In the genomic region with DNA sequence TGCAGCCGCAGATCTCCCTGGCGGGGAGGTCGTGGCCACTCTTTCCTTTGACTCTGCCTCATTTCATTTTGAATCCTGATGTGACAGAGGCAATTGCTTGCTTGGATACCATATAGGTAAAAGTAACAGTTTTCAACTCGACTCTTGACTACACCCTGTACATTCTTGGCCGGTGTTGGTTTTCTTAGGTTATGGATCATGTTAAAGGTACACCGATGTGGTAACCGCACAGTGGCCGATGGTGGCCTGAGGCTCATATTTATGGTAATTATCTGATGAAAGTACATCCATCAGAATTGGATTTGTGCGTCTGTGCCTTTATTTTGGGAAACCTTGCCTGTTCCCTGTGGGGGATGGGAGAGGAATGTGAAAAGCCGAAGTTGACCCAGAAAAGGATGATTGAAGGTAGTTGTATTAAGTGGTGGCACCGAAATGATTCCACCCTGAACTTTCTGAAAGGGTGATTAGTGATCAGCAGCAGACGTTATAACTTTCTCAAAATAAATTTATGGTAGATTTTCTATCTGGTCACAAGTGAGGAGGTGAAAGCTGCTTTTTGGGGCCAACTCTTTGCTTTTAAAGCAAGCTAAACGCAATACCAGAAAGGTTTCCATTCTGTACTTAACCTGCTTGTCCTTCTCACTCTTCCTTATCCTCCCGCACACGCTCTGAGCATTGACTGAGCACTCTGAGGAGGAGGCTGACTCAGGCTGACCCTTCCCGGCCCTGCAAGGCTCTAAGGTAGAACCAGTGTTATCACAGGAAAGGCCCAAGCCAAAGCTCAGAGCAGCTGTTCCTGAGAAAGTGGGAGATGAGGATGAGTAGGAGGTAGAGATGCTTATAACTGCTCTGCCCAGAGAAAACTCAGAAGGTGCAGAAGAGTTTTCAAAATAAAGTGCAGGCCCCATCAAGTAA, we compare ENCODE assay signal across 8 cellular contexts. TPM values are rescaled to one million over a fixed set of nuclear protein-coding genes. Genes with fewer than 3 reads are reported as not detected.
DNase-seq lines count a peak whose midpoint lies in the region; ATAC-seq, FAIRE-seq and TF ChIP-seq lines count a peak whose summit lies in the region.

No MANE protein-coding gene starts in this region.

- peak; percentile 79 for FAIRE-seq in bronchial epithelial cell (lab: Jason Lieb, UNC)

- ATAC-seq in GM18858 (IDR thresholded peaks at IDR 0.05; ENCODE audit: unreplicated experiment): no peak
- no peak for ATAC-seq in GM21526 (IDR thresholded peaks at IDR 0.05; ENCODE audit: low FRiP score, unreplicated experiment)

- H3K27me3 ChIP-seq in Caco-2 (replicated peaks; ENCODE audit: control insufficient read depth, insufficient read depth, low read length): no peaks in the 10 kb centered on the region
- H3K27me3 ChIP-seq in bronchial epithelial cell (ENCODE audit: control insufficient read depth, insufficient read depth, low read length): no peaks in the 10 kb centered on the region
- no peaks in the 10 kb centered on the region for H3K27me3 ChIP-seq in uterus

- intact Hi-C loops in Caco-2 (cut with micrococcal nuclease; ENCODE audit: unreplicated experiment): loop anchor here (1.0 to 2.0 kb wide), 3 partner anchors 14 to 127 kb away; no protein-coding TSS in a partner anchor
- intact Hi-C loops in uterus (cut with DNase I; ENCODE audit: low total_unique reads): no loop called here

- H3K27ac Mint-ChIP-seq in Caco-2 (ENCODE audit: unreplicated experiment) (peak overlapping the region; percentile 55), mesothelial cell of epicardium (peak overlapping the region; percentile 89)

- TF ChIP-seq CTCF in Caco-2 (IDR thresholded peaks at IDR 0.05; ENCODE audit: insufficient read depth in 1 of 2, low read depth in 1 of 2, low read length in 1 of 2, severe bottlenecking in 1 of 2, unreplicated experiment in 1 of 2): no peak
- TF ChIP-seq CTCF in NB4 (IDR thresholded peaks at IDR 0.05; ENCODE audit: low read depth, low read length): no peak
- TF ChIP-seq CTCF in bronchial epithelial cell (IDR thresholded peaks at IDR 0.05; ENCODE audit: insufficient read depth, low read length, severe bottlenecking): no peak
- TF ChIP-seq CTCF in mesothelial cell of epicardium (IDR thresholded peaks at IDR 0.05; ENCODE audit: unreplicated experiment): no peak
- no peak for TF ChIP-seq CTCF in uterus (IDR thresholded peaks at IDR 0.05)

- H3K27ac ChIP-seq in uterus: peak overlapping the region; percentile 84 to 97

- no peaks in the 10 kb centered on the region for H3K9me3 Mint-ChIP-seq in Caco-2 (ENCODE audit: unreplicated experiment)
- no peaks in the 10 kb centered on the region for H3K9me3 Mint-ChIP-seq in mesothelial cell of epicardium

- H3K36me3 Mint-ChIP-seq in Caco-2 (ENCODE audit: insufficient read depth, unreplicated experiment) (peaks cover 4% of the 10 kb centered on the region), mesothelial cell of epicardium (peaks cover 3% of the 10 kb centered on the region)

- H3K36me3 ChIP-seq in Caco-2 (ENCODE audit: control insufficient read depth, insufficient read depth, low read length) (no peaks in the 10 kb centered on the region), bronchial epithelial cell (ENCODE audit: control insufficient read depth, insufficient read depth, low read length) (peaks cover 4% of the 10 kb centered on the region), uterus (no peaks in the 10 kb centered on the region)

- H3K9me3 ChIP-seq in Caco-2 (no peaks in the 10 kb centered on the region), uterus (no peaks in the 10 kb centered on the region)

- H3K4me3 Mint-ChIP-seq in Caco-2 (ENCODE audit: unreplicated experiment) (peak overlapping the region; percentile 82), mesothelial cell of epicardium (peak overlapping the region; percentile 81)

- TF ChIP-seq POLR2A in NB4 (IDR thresholded peaks at IDR 0.05; ENCODE audit: extremely low read depth, insufficient read length): no peak
- no peak for TF ChIP-seq POLR2A in uterus (IDR thresholded peaks at IDR 0.05)

- BruUV-seq in Caco-2 (replicated peaks; lab: Mats Ljungman, UMichigan): TSS peak; percentile 36

- CTCF ChIA-PET in Caco-2 (lab: Charles Lee): no interaction called here

- peaks cover 4% of the 10 kb centered on the region; the same call in 1 of the 2 replicates for H3K4me1 ChIP-seq in Caco-2
- no peaks in the 10 kb centered on the region for H3K4me1 ChIP-seq in uterus

- H3K27me3 Mint-ChIP-seq in Caco-2 (ENCODE audit: insufficient read depth, unreplicated experiment): no peaks in the 10 kb centered on the region
- no peaks in the 10 kb centered on the region for H3K27me3 Mint-ChIP-seq in mesothelial cell of epicardium (ENCODE audit: low read depth)

- POLR2A ChIA-PET in Caco-2 (lab: Charles Lee): no interaction called here

- H3K4me1 Mint-ChIP-seq in Caco-2 (ENCODE audit: low read depth, unreplicated experiment) (peaks cover 11% of the 10 kb centered on the region), mesothelial cell of epicardium (peaks cover 27% of the 10 kb centered on the region)

- DNase-seq in Caco-2: no peak
- DNase-seq in NB4 (ENCODE audit: low read depth): peak; percentile 44
- DNase-seq in bronchial epithelial cell (ENCODE audit: low read depth): peak; percentile 73
- no peak for DNase-seq in mesothelial cell of epicardium (ENCODE audit: low spot score in 2 of 2, unreplicated experiment in 2 of 2)
- no peak for DNase-seq in uterus
- no peak for DNase-seq in NCI-H446 treated with DMSO at 0.1 percent for 48 hours (lab: John Stamatoyannopoulos, UW)

- H3K4me3 ChIP-seq in Caco-2 (ENCODE audit: low read depth, low read length): peak overlapping the region; percentile 43
- H3K4me3 ChIP-seq in NB4 (ENCODE audit: low read depth, low read length): peak overlapping the region; percentile 71
- peak overlapping the region; percentile 66 for H3K4me3 ChIP-seq in bronchial epithelial cell (ENCODE audit: low read depth, low read length)
- peak overlapping the region; percentile 52 to 98 for H3K4me3 ChIP-seq in uterus

RNA-seq across cellular contexts. Expression of a gene that starts 2.0 kb away (rescaled TPM):
- 9.4 and 10.9 TPM in 2 replicates for total RNA-seq in Caco-2 (2022)
- 31.6 and 49.8 TPM in 2 replicates for total RNA-seq in bronchial epithelial cell
- total RNA-seq in mesothelial cell of epicardium: 28.8 to 29.1 TPM (median 29.1 TPM) in 3 replicates
- total RNA-seq in uterus: 10 to 100 TPM in 1 of 4 donors, 1 to 10 TPM in 3; 3.6 to 23.1 (median 9.3) TPM

Comparison
In these comparisons a context has a peak if more than half of its experiments do, and no peak if none do; other contexts are left out.
1. DNase-seq: peak in NB4 (single experiment) and bronchial epithelial cell (single experiment); none in Caco-2 (0 of 2), mesothelial cell of epicardium (0 of 2), uterus (0 of 2) and NCI-H446 treated with DMSO at 0.1 percent for 48 hours (single experiment).
2. Peak in every context shown above with its lines, with median percentiles within 50 percentile points of each other: H3K4me3 ChIP-seq.